ENCODE assay signal across 3 cellular contexts in genomic region chr18:35264409-35264808, GRCh38.
TF ChIP-seq lines count a peak whose summit lies in the region.

No MANE protein-coding gene starts in this region.

TF ChIP-seq in A549, 52 proteins besides CTCF, POLR2A, EP300 and RAD21:
- TF ChIP-seq EHMT2 (IDR thresholded peaks at IDR 0.05; ENCODE audit: low read depth), result no peak
- peak; percentile 33 for TF ChIP-seq MAFK (IDR thresholded peaks at IDR 0.05; ENCODE audit: partially characterized antibody)

TF ChIP-seq in GM23338, 12 proteins besides CTCF, POLR2A, EP300 and RAD21:
- TF ChIP-seq STAT1 (IDR thresholded peaks at IDR 0.05; ENCODE audit: unreplicated experiment) (no peak), ZNF462 (CRISPR knock-in tag; IDR thresholded peaks at IDR 0.05) (no peak)

TF ChIP-seq in K562, 482 proteins besides CTCF, POLR2A, EP300 and RAD21:
- TF ChIP-seq SNRNP70 (optimal IDR thresholded peaks at IDR 0.05; ENCODE audit: low read depth, low read length), result no peak
- TF ChIP-seq SP1 (CRISPR knock-in tag; IDR thresholded peaks at IDR 0.05), result no peak
- TF ChIP-seq MAFG (tag; conservative IDR thresholded peaks at IDR 0.05), result peak; percentile 42
- no peak for TF ChIP-seq L3MBTL2 (IDR thresholded peaks at IDR 0.05)
- TF ChIP-seq SREBF2 (CRISPR knock-in tag; IDR thresholded peaks at IDR 0.05), result no peak
- peak; percentile 45; the same call in 1 of the 2 replicates for TF ChIP-seq C11orf30 (IDR thresholded peaks at IDR 0.05; ENCODE audit: low read depth)
- no peak for TF ChIP-seq CHCHD3 (CRISPR knock-in tag; IDR thresholded peaks at IDR 0.05)
- no peak for TF ChIP-seq ZNF436 (CRISPR knock-in tag; IDR thresholded peaks at IDR 0.05)
- TF ChIP-seq NKRF (IDR thresholded peaks at IDR 0.05; ENCODE audit: borderline replicate concordance), result no peak
- TF ChIP-seq YY1 (IDR thresholded peaks at IDR 0.05; ENCODE audit: borderline replicate concordance in 1 of 3, control insufficient read depth in 1 of 3, extremely low read depth in 1 of 3, insufficient read depth in 3 of 3, insufficient read length in 1 of 3, insufficient replicate concordance in 2 of 3, low read depth in 1 of 3, low read length in 2 of 3), result no peak
- TF ChIP-seq E2F5 (CRISPR knock-in tag; IDR thresholded peaks at IDR 0.05), result no peak
- no peak for TF ChIP-seq RFX1 (IDR thresholded peaks at IDR 0.05)
- TF ChIP-seq HCFC1 (IDR thresholded peaks at IDR 0.05; ENCODE audit: low read depth, low read length), result no peak
- peak; percentile 66 for TF ChIP-seq ZNF316 (IDR thresholded peaks at IDR 0.05)
- peak; percentile 17; the same call in 1 of the 2 replicates for TF ChIP-seq MAFF (IDR thresholded peaks at IDR 0.05; ENCODE audit: low read length)
